Comparison of ENCODE assay signal across 22 cellular contexts in the genomic region with DNA sequence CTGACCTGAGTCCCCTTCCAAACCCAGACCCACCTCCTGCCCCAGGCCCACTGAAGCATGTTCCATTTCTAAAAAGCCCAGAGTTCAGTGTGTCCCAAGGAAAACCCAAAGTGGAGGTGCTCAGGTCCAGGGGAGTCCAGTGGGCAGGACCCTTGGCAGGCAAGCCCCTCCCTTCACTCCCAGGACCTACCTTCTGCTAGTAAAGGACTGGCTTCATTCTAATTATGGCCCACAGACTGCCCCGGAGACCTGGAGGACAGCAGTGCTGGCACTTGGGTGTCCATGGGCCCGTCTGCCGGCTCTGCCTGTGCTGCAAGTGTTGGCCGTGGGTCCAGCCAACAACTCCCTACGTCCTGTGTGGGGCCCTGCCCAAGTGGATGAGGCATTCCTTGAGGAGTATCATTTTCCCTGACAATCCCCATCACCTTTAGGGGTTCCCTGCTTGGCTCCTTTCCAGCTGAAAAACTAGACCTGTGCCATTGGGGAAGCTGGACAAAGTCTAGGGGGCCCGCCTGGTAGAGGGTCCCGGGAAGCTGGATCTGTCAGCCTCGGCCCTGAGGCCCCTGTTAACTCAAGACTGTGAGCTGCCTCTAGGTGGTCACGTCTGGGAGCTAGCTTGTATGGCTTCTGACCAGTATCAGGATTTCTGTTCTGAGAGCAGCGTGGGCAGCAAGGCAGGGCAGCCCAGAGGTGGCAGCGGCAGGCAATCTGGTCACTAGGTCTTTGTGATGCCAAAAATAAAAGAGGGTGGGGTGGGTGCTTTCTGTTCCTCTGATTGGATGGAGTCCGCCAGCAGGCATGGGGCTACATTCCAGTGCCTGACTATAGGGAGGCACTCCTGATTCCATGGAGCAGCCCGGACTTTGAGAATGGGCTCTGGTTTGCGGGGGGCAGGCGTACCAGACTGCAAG. TPM values are rescaled to one million over a fixed set of nuclear protein-coding genes. Genes with fewer than 3 reads are reported as not detected.
DNase-seq lines count a peak whose midpoint lies in the region; ATAC-seq and TF ChIP-seq lines count a peak whose summit lies in the region.
"Had no signal": no experiment of that assay in that cellular context is flagged by ENCODE, and none has a peak within 500 bp of the region (broad histone marks: within the 10 kb centered on the region; RNA-seq: fewer than 3 reads in every experiment).

No MANE protein-coding gene starts in this region.

- peak overlapping the region; percentile 3 for H3K27ac ChIP-seq in neural progenitor cell
- no peak overlapping the region for H3K27ac ChIP-seq in breast epithelium
- H3K27ac ChIP-seq: HL-60, PC-9, RWPE1, SJCRH30 had no signal

- H2AFZ ChIP-seq in neural progenitor cell (replicated peaks): no peak overlapping the region
- H2AFZ ChIP-seq: PC-9 had no signal

- no peak overlapping the region for H3K4me3 Mint-ChIP-seq in chondrocyte (ENCODE audit: unreplicated experiment)
- no peak overlapping the region for H3K4me3 Mint-ChIP-seq in neural progenitor cell
- H3K4me3 Mint-ChIP-seq in activated CD4-positive, alpha-beta T cell treated with anti-CD3 and anti-CD28 coated beads for 36 hours: no peak overlapping the region
- H3K4me3 Mint-ChIP-seq: CD8-positive, alpha-beta memory T cell had no signal

- intact Hi-C loops in activated CD4-positive, alpha-beta T cell treated with anti-CD3 and anti-CD28 coated beads for 36 hours (cut with DNase I, micrococcal nuclease): no loop called here
- intact Hi-C loops in breast epithelium (cut with DNase I; ENCODE audit: low total_unique reads): no loop called here

- H3K9me3 ChIP-seq in neural progenitor cell (ENCODE audit: low read depth): no peaks in the 10 kb centered on the region
- H3K9me3 ChIP-seq in breast epithelium: no peaks in the 10 kb centered on the region
- H3K9me3 ChIP-seq: SJCRH30 had no signal

- H3K4me1 Mint-ChIP-seq in chondrocyte (ENCODE audit: low read depth) (peaks cover 3% of the 10 kb centered on the region), neural progenitor cell (peaks cover 39% of the 10 kb centered on the region)
- peaks cover 5% of the 10 kb centered on the region for H3K4me1 Mint-ChIP-seq in activated CD4-positive, alpha-beta T cell treated with anti-CD3 and anti-CD28 coated beads for 36 hours

- H3K36me3 ChIP-seq in H7 (replicated peaks; ENCODE audit: control insufficient read depth, insufficient read depth, low read length) (peaks cover 16% of the 10 kb centered on the region), neural progenitor cell (no peaks in the 10 kb centered on the region), breast epithelium (no peaks in the 10 kb centered on the region)

- peaks cover 48% of the 10 kb centered on the region for H3F3A ChIP-seq in neural progenitor cell (ENCODE audit: low read depth)

- H3K9me3 Mint-ChIP-seq in chondrocyte (ENCODE audit: low read depth) (no peaks in the 10 kb centered on the region), neural progenitor cell (no peaks in the 10 kb centered on the region)
- H3K9me3 Mint-ChIP-seq in activated CD4-positive, alpha-beta T cell treated with anti-CD3 and anti-CD28 coated beads for 36 hours (ENCODE audit: low read depth): no peaks in the 10 kb centered on the region
- H3K9me3 Mint-ChIP-seq: CD8-positive, alpha-beta memory T cell had no signal

- no peak overlapping the region for H3K4me2 ChIP-seq in neural progenitor cell
- H3K4me2 ChIP-seq: PC-9 had no signal

- H3K27ac Mint-ChIP-seq in chondrocyte (ENCODE audit: unreplicated experiment): no peak overlapping the region
- no peak overlapping the region for H3K27ac Mint-ChIP-seq in neural progenitor cell
- H3K27ac Mint-ChIP-seq in activated CD4-positive, alpha-beta T cell treated with anti-CD3 and anti-CD28 coated beads for 36 hours: no peak overlapping the region

- CTCF ChIA-PET in activated CD4-positive, alpha-beta T cell treated with anti-CD3 and anti-CD28 coated beads for 36 hours (lab: Charles Lee): interaction anchor here (0.7 to 1.4 kb wide), 3 partner anchors 9 to 478 kb away, joined by 4 read pairs; no protein-coding TSS in a partner anchor

- no peak for ATAC-seq in activated CD4-positive, alpha-beta T cell treated with anti-CD3 and anti-CD28 coated beads for 36 hours

- H4K20me1 ChIP-seq in neural progenitor cell (ENCODE audit: low read depth): peaks cover 93% of the 10 kb centered on the region

- H3K27me3 ChIP-seq in H7 (ENCODE audit: control insufficient read depth, insufficient read depth, low read length) (peaks cover 36% of the 10 kb centered on the region), neural progenitor cell (peaks cover 42% of the 10 kb centered on the region), breast epithelium (peaks cover 9 to 30% of the 10 kb centered on the region in 2 donors)
- H3K27me3 ChIP-seq: SJCRH30 had no signal

- H3K79me2 ChIP-seq in neural progenitor cell (ENCODE audit: low read depth): peaks cover 13% of the 10 kb centered on the region

- no peak overlapping the region for H3K4me3 ChIP-seq in H7 (ENCODE audit: insufficient read depth, low read depth, low read length)
- H3K4me3 ChIP-seq in neural progenitor cell: no peak overlapping the region
- H3K4me3 ChIP-seq in breast epithelium: no peak overlapping the region
- H3K4me3 ChIP-seq: PC-9, SJCRH30 had no signal

- peaks cover 24% of the 10 kb centered on the region for H3K27me3 Mint-ChIP-seq in chondrocyte (ENCODE audit: low read depth)
- H3K27me3 Mint-ChIP-seq in neural progenitor cell (ENCODE audit: insufficient read depth, low read depth): peaks cover 33% of the 10 kb centered on the region
- H3K27me3 Mint-ChIP-seq in activated CD4-positive, alpha-beta T cell treated with anti-CD3 and anti-CD28 coated beads for 36 hours: peaks cover 46% of the 10 kb centered on the region

- DNase-seq in A172 (ENCODE audit: low spot score): peak; percentile 15
- DNase-seq in H7: peak; percentile 71
- peak; percentile 80 for DNase-seq in chondrocyte (ENCODE audit: low spot score)
- DNase-seq in neural progenitor cell (ENCODE audit: low spot score): no peak
- DNase-seq in activated CD4-positive, alpha-beta T cell treated with anti-CD3 and anti-CD28 coated beads for 36 hours: no peak
- no peak for DNase-seq in HuH-7.5 (ENCODE audit: low spot score)
- DNase-seq in breast epithelium (ENCODE audit: low spot score in 2 of 2): no peak
- DNase-seq: C1 segment of cervical spinal cord; CD8-positive, alpha-beta memory T cell; DMS79; MM.1S; NCI-H1092 treated with DMSO at 0.1 percent for 48 hours; NCI-H146; NCI-H2029 treated with DMSO at 0.1 percent for 48 hours; NCI-H2171; NCI-H526; PC-9; SJCRH30 had no signal

- no peak for TF ChIP-seq POLR2A in breast epithelium (IDR thresholded peaks at IDR 0.05)

- no peak for TF ChIP-seq CTCF in chondrocyte (IDR thresholded peaks at IDR 0.05)
- no peak for TF ChIP-seq CTCF in neural progenitor cell (IDR thresholded peaks at IDR 0.05)
- TF ChIP-seq CTCF in breast epithelium (IDR thresholded peaks at IDR 0.05): no peak

- H3K9ac ChIP-seq in neural progenitor cell: no peak overlapping the region

- POLR2A ChIA-PET in activated CD4-positive, alpha-beta T cell treated with anti-CD3 and anti-CD28 coated beads for 36 hours (lab: Charles Lee): no interaction called here

- H3K4me1 ChIP-seq in neural progenitor cell: peaks cover 16% of the 10 kb centered on the region
- peaks cover 0 to 5% of the 10 kb centered on the region in 2 donors for H3K4me1 ChIP-seq in breast epithelium
- H3K4me1 ChIP-seq: SJCRH30 had no signal

- H3K36me3 Mint-ChIP-seq in chondrocyte (ENCODE audit: low read depth) (peaks cover 3% of the 10 kb centered on the region), neural progenitor cell (peaks cover 20% of the 10 kb centered on the region)
- H3K36me3 Mint-ChIP-seq in activated CD4-positive, alpha-beta T cell treated with anti-CD3 and anti-CD28 coated beads for 36 hours (ENCODE audit: low read depth): no peaks in the 10 kb centered on the region

RNA-seq across cellular contexts. Expression of a gene that starts 8.2 kb away (rescaled TPM):
- 24.7 and 27.2 TPM in 2 replicates for total RNA-seq in A172 (2014; rRNA removed; shearing (Covaris generic))
- total RNA-seq in H7 (2014; rRNA removed; shearing (Covaris generic)): 89.1 and 97.4 TPM in 2 replicates
- total RNA-seq in chondrocyte: 4.1 to 11.8 TPM (median 4.9 TPM) in 3 replicates
- 53.5 and 155 TPM in 2 replicates for total RNA-seq in neural progenitor cell (ENCODE audit: low replicate concordance)
- total RNA-seq in activated CD4-positive, alpha-beta T cell treated with anti-CD3 and anti-CD28 coated beads for 36 hours: 1 to 10 TPM; 4.2 to 4.3 TPM
- total RNA-seq in breast epithelium: 1 to 10 TPM; 1.2 to 2.2 (median 2.0) TPM

RNA-seq across cellular contexts. Expression of a gene that starts 10.7 kb away (rescaled TPM):
- 7.9 and 8.8 TPM in 2 replicates for total RNA-seq in A172 (2014; rRNA removed; shearing (Covaris generic))
- total RNA-seq in H7 (2014; rRNA removed; shearing (Covaris generic)): 1.4 and 1.9 TPM in 2 replicates
- 4.6 to 8.3 TPM (median 6.1 TPM) in 3 replicates for total RNA-seq in chondrocyte
- total RNA-seq in neural progenitor cell (ENCODE audit: low replicate concordance): 2.8 and 15.2 TPM in 2 replicates
- total RNA-seq in activated CD4-positive, alpha-beta T cell treated with anti-CD3 and anti-CD28 coated beads for 36 hours: 1 to 10 TPM; 4.7 to 6.0 TPM
- total RNA-seq in breast epithelium: 1 to 10 TPM; 1.9 to 9.2 (median 6.7) TPM

RNA-seq across cellular contexts. Expression of a gene that starts 53.1 kb away (rescaled TPM):
- 17.2 and 20.5 TPM in 2 replicates for total RNA-seq in A172 (2014; rRNA removed; shearing (Covaris generic))
- total RNA-seq in H7 (2014; rRNA removed; shearing (Covaris generic)): 6.4 and 6.6 TPM in 2 replicates
- 26.7 to 27.2 TPM (median 26.8 TPM) in 3 replicates for total RNA-seq in chondrocyte
- 2.7 and 5.6 TPM in 2 replicates for total RNA-seq in neural progenitor cell (ENCODE audit: low replicate concordance)
- 10 to 100 TPM; 14.9 to 18.5 TPM for total RNA-seq in activated CD4-positive, alpha-beta T cell treated with anti-CD3 and anti-CD28 coated beads for 36 hours
- total RNA-seq in breast epithelium: 10 to 100 TPM; 11.5 to 20.6 (median 13.4) TPM

RNA-seq across cellular contexts. Expression of a gene that starts 55.4 kb away (rescaled TPM):
- not detected in 2 replicates for total RNA-seq in A172 (2014; rRNA removed; shearing (Covaris generic))
- not detected in 2 replicates for total RNA-seq in H7 (2014; rRNA removed; shearing (Covaris generic))
- total RNA-seq in chondrocyte (not detected in 3 replicates), neural progenitor cell (ENCODE audit: low replicate concordance) (not detected in 2 replicates), breast epithelium (not detected)
- not detected for total RNA-seq in activated CD4-positive, alpha-beta T cell treated with anti-CD3 and anti-CD28 coated beads for 36 hours
- total RNA-seq: HT1080, LHCN-M2, PC-9, SJCRH30 had no signal

Comparison
In these comparisons a context has a peak if more than half of its experiments do, and no peak if none do; other contexts are left out.
1. DNase-seq: peak in A172 (single experiment), H7 (single experiment) and chondrocyte (single experiment); none in neural progenitor cell (single experiment), activated CD4-positive, alpha-beta T cell treated with anti-CD3 and anti-CD28 coated beads for 36 hours (single experiment), HuH-7.5 (single experiment) and breast epithelium (0 of 2).